7 cellular contexts compared by ENCODE assay signal in the genomic region with DNA sequence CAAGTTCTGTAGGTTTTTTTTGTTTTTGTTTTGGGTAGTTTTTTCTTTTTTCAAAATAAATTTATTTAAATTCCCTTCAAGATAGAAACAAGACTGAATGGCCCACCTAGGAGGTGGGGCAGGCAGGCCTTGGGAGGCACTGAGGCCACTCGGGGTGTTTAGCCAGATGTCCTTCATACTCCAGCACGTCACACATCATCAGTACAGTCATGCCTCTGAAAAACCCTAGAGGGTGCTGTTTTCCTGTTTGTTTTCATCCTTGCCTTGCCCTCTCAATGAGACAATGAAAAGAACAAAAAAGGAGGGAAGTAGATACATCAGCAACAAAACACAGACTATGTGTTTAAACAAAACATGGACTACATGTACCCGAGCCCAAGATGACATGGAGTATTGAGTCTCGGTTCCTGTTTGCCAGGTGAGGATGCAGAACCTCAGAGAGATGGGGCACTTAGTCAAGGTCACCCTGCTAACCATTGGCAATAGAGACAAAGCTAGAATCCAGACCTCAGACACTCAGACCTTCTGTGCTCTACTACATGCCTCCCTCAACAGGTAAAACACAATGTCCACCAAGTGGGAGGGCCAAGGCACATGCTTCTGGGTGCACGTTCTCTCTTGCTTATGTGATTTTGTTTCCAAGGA. TPM values are rescaled to one million over a fixed set of nuclear protein-coding genes. Genes with fewer than 3 reads are reported as not detected.
DNase-seq lines count a peak whose midpoint lies in the region; ATAC-seq and FAIRE-seq lines count a peak whose summit lies in the region.

No MANE protein-coding gene starts in this region.

- peak; percentile 47 for DNase-seq in EH (ENCODE audit: low read depth)
- peak; percentile 89 for DNase-seq in OCI-M1 (lab: John Stamatoyannopoulos, UW)
- DNase-seq in mucosa of gallbladder (ENCODE audit: low spot score) = peak; percentile 30
- DNase-seq in activated effector memory CD4-positive, alpha-beta T cell treated with anti-CD3 and anti-CD28 coated beads, Interleukin-2, amount 50 U/mL, for 16 hours = no peak

- peak; percentile 96 for ATAC-seq in GM19351 (IDR thresholded peaks at IDR 0.05; ENCODE audit: unreplicated experiment)
- peak; percentile 66 for ATAC-seq in HG03575 (IDR thresholded peaks at IDR 0.05; ENCODE audit: extremely low read depth, insufficient number of reproducible peaks, low FRiP score, unreplicated experiment)

- peak; percentile 12 for FAIRE-seq in endometrium (lab: Jason Lieb, UNC)

RNA-seq across cellular contexts. Expression of gene CLIC5, which starts 26.8 kb away (rescaled TPM):
- 27.6 TPM for total RNA-seq in mucosa of gallbladder
